ENCODE assay signal across 21 cellular contexts in the genomic region with DNA sequence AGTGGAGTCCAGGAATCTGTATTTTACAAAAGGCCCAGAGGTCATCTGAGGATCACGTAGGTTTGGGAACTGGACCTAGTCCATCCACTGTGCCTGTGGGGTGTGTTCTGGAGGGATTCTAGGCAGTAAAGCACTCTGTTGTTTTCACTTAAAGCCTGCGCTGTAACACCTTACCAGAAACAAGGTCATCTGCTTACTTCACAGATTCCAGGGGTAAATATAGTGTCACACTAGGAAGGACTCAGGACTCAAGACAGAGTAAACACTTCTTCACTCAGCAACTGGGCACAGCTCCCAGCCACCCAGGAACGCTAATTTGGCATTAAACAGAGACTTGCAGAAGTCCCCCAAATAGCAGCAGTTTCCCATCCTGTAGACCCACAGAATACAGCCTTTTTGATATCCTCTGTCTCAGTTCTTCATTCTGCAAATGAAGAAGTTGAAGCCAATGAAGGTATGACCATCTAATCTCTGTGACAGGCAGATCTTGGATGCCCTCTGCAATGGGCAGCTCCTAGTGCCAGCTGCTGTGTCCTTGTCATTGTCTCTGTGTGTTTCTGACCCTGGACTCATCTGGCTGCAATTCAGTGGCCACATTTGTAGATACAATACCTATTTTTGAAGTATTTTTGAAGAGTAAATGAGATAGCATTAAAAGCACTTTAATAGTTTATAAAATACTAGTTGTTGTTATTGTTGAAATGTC.
"Had no signal": no experiment of that assay in that cellular context is flagged by ENCODE, and none has a peak within 500 bp of the region (broad histone marks: within the 10 kb centered on the region; RNA-seq: fewer than 3 reads in every experiment).

No MANE protein-coding gene starts in this region.

- FAIRE-seq: bronchial epithelial cell had no signal

- H3K36me3 Mint-ChIP-seq: activated naive CD8-positive, alpha-beta T cell treated with anti-CD3 and anti-CD28 coated beads, Interleukin-2, amount 10 ng/mL, durations not matched to agents 7 days and 5 days; immature natural killer cell had no signal

- H3K4me1 ChIP-seq: tibial nerve had no signal

- H3K27me3 Mint-ChIP-seq: activated CD4-positive, alpha-beta memory T cell treated with anti-CD3 and anti-CD28 coated beads, Interleukin-2, amount 10 ng/mL, durations not matched to agents 7 days and 5 days had no signal

- ATAC-seq: activated T-cell treated with anti-CD3 and anti-CD28 coated beads, Interleukin-2, amount 50 U/mL, for 72 hours; stimulated activated naive CD8-positive, alpha-beta T cell treated with anti-CD3 and anti-CD28 coated beads, Interleukin-15, amount 100 ng/mL, for 72 hours had no signal

- H3K9me3 ChIP-seq: suprapubic skin, tibial nerve, uterus had no signal

- H3K4me1 Mint-ChIP-seq: activated CD4-positive, alpha-beta memory T cell treated with anti-CD3 and anti-CD28 coated beads, Interleukin-2, amount 10 ng/mL, durations not matched to agents 7 days and 5 days; activated naive CD8-positive, alpha-beta T cell treated with anti-CD3 and anti-CD28 coated beads, Interleukin-2, amount 10 ng/mL, durations not matched to agents 7 days and 5 days; immature natural killer cell; stimulated activated naive CD8-positive, alpha-beta T cell treated with anti-CD3 and anti-CD28 coated beads, Interleukin-15, amount 100 ng/mL, for 72 hours had no signal

- DNase-seq: activated CD4-positive, alpha-beta memory T cell treated with anti-CD3 and anti-CD28 coated beads, Interleukin-2, amount 10 ng/mL, durations not matched to agents 7 days and 5 days; activated CD4-positive, alpha-beta T cell treated with anti-CD3 and anti-CD28 coated beads for 48 hours; activated effector memory CD4-positive, alpha-beta T cell treated with Interleukin-2 at 50 U/mL for 16 hours; activated naive CD4-positive, alpha-beta T cell treated with anti-CD3 and anti-CD28 coated beads for 36 hours; activated naive CD8-positive, alpha-beta T cell treated with anti-CD3 and anti-CD28 coated beads, Interleukin-2, amount 10 ng/mL, durations not matched to agents 7 days and 5 days; activated T-cell treated with anti-CD3 and anti-CD28 coated beads, Interleukin-2, amount 50 U/mL, for 72 hours; amniotic stem cell; cerebellar nuclear complex; immature natural killer cell; mesenchymal stem cell; posterior cingulate gyrus; stimulated activated CD4-positive, alpha-beta T cell treated with anti-CD3 and anti-CD28 coated beads, Interleukin-1b, Interleukin-23, amount 100 ng/mL, for 48 hours; stimulated activated naive CD8-positive, alpha-beta T cell treated with anti-CD3 and anti-CD28 coated beads, Interleukin-15, amount 100 ng/mL, for 72 hours; uterus had no signal

- H3K27ac ChIP-seq: coronary artery, hepatocyte, skin epidermis, suprapubic skin, tibial nerve, uterus had no signal

- H3K4me3 Mint-ChIP-seq: activated CD4-positive, alpha-beta memory T cell treated with anti-CD3 and anti-CD28 coated beads, Interleukin-2, amount 10 ng/mL, durations not matched to agents 7 days and 5 days; activated naive CD4-positive, alpha-beta T cell treated with anti-CD3 and anti-CD28 coated beads for 36 hours; activated naive CD8-positive, alpha-beta T cell treated with anti-CD3 and anti-CD28 coated beads, Interleukin-2, amount 10 ng/mL, durations not matched to agents 7 days and 5 days; activated T-cell treated with anti-CD3 and anti-CD28 coated beads, Interleukin-2, amount 50 U/mL, for 72 hours; immature natural killer cell; nephron; stimulated activated naive CD8-positive, alpha-beta T cell treated with anti-CD3 and anti-CD28 coated beads, Interleukin-15, amount 100 ng/mL, for 72 hours had no signal

- H3K36me3 ChIP-seq: suprapubic skin, tibial nerve, uterus had no signal

- H3K9me3 Mint-ChIP-seq: activated CD4-positive, alpha-beta memory T cell treated with anti-CD3 and anti-CD28 coated beads, Interleukin-2, amount 10 ng/mL, durations not matched to agents 7 days and 5 days; activated naive CD4-positive, alpha-beta T cell treated with anti-CD3 and anti-CD28 coated beads for 36 hours; activated naive CD8-positive, alpha-beta T cell treated with anti-CD3 and anti-CD28 coated beads, Interleukin-2, amount 10 ng/mL, durations not matched to agents 7 days and 5 days; immature natural killer cell; stimulated activated naive CD8-positive, alpha-beta T cell treated with anti-CD3 and anti-CD28 coated beads, Interleukin-15, amount 100 ng/mL, for 72 hours had no signal

- H3K27me3 ChIP-seq: hepatocyte, suprapubic skin, tibial nerve, uterus had no signal

- H3K27ac Mint-ChIP-seq: activated CD4-positive, alpha-beta memory T cell treated with anti-CD3 and anti-CD28 coated beads, Interleukin-2, amount 10 ng/mL, durations not matched to agents 7 days and 5 days; activated naive CD4-positive, alpha-beta T cell treated with anti-CD3 and anti-CD28 coated beads for 36 hours; activated naive CD8-positive, alpha-beta T cell treated with anti-CD3 and anti-CD28 coated beads, Interleukin-2, amount 10 ng/mL, durations not matched to agents 7 days and 5 days; immature natural killer cell; nephron; stimulated activated naive CD8-positive, alpha-beta T cell treated with anti-CD3 and anti-CD28 coated beads, Interleukin-15, amount 100 ng/mL, for 72 hours had no signal

- H3K4me3 ChIP-seq: coronary artery, hepatocyte, skin epidermis, suprapubic skin, tibial nerve, uterus had no signal
